ENCODE assay signal across 30 cellular contexts in the genomic region with DNA sequence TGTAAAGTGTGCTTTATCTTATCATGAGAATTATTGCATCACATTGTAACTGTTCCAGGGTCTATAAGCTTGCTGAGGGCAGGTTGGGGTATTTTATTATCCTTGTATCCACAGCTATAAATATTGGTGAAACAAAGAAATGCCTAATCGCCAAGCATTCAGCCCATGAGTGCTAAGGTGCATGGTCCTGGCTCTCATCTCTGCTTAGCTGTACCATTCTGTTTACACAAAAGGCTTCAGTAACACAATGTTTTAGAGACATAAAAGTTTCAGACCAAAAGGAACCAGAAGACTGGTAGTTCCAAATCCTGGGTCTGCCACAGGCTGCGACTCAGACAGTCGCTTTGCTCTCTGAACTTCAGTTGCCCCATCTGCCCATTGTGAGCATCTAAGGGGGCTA.
"Had no signal": no experiment of that assay in that cellular context is flagged by ENCODE, and none has a peak within 500 bp of the region (broad histone marks: within the 10 kb centered on the region; RNA-seq: fewer than 3 reads in every experiment).

No MANE protein-coding gene starts in this region.

- DNase-seq: activated CD4-positive, alpha-beta memory T cell treated with anti-CD3 and anti-CD28 coated beads, Interleukin-2, amount 10 ng/mL, durations not matched to agents 7 days and 5 days; activated CD4-positive, alpha-beta T cell treated with anti-CD3 and anti-CD28 coated beads for 1 hour; activated CD4-positive, alpha-beta T cell treated with anti-CD3 and anti-CD28 coated beads for 36 hours; activated CD4-positive, alpha-beta T cell treated with anti-CD3 and anti-CD28 coated beads for 48 hours; activated CD4-positive, alpha-beta T cell treated with anti-CD3 and anti-CD28 coated beads, Interleukin-2, amount 10 ng/mL, durations not matched to agents 7 days and 5 days; activated CD4-positive, alpha-beta T cell treated with anti-CD3 and anti-CD28 coated beads, Interleukin-2, amount 50 U/mL, for 48 hours; activated CD4-positive, CD25-positive, alpha-beta regulatory T cell; activated CD8-positive, alpha-beta memory T cell treated with anti-CD3 and anti-CD28 coated beads for 24 hours; activated CD8-positive, alpha-beta memory T cell treated with anti-CD3 and anti-CD28 coated beads, Interleukin-2, amount 10 ng/mL, durations not matched to agents 7 days and 5 days; activated CD8-positive, alpha-beta memory T cell treated with anti-CD3 and anti-CD28 coated beads, Interleukin-2, amount 50 U/mL, for 48 hours; activated CD8-positive, alpha-beta T cell treated with anti-CD3 and anti-CD28 coated beads, Interleukin-2, amount 10 ng/mL, durations not matched to agents 7 days and 5 days; activated effector memory CD4-positive, alpha-beta T cell treated with Interleukin-2 at 50 U/mL for 16 hours; activated gamma-delta T cell; activated naive CD4-positive, alpha-beta T cell treated with anti-CD3 and anti-CD28 coated beads, Interleukin-2, amount 10 ng/mL, durations not matched to agents 7 days and 5 days; activated naive CD4-positive, alpha-beta T cell treated with Interleukin-2 at 50 U/mL for 16 hours; activated naive CD8-positive, alpha-beta T cell treated with anti-CD3 and anti-CD28 coated beads, Interleukin-2, amount 10 ng/mL, durations not matched to agents 7 days and 5 days; activated naive CD8-positive, alpha-beta T cell treated with anti-CD3 and anti-CD28 coated beads, Interleukin-2, amount 50 U/mL, for 24 hours; activated T-cell treated with anti-CD3 and anti-CD28 coated beads, Interleukin-2, amount 50 U/mL, for 24 hours; activated T-cell treated with anti-CD3 and anti-CD28 coated beads, Interleukin-2, amount 50 U/mL, for 48 hours; amygdala; anterior cingulate cortex; central memory CD4-positive, alpha-beta T cell; T-helper 2 cell; T-helper 9 cell; WERI-Rb-1 had no signal

- H3K36me3 ChIP-seq: ascending aorta, WERI-Rb-1 had no signal

- H3K9me3 ChIP-seq: ascending aorta had no signal

- H3K27me3 ChIP-seq: ascending aorta had no signal

- FAIRE-seq: bronchial epithelial cell, TTC549 had no signal

- H3K4me1 ChIP-seq: ascending aorta had no signal

- H3K4me3 ChIP-seq: ascending aorta had no signal

- H3K27ac ChIP-seq: ascending aorta, WERI-Rb-1 had no signal

- ATAC-seq: activated CD4-positive, alpha-beta T cell treated with anti-CD3 and anti-CD28 coated beads for 36 hours; activated CD4-positive, CD25-positive, alpha-beta regulatory T cell treated with anti-CD3 and anti-CD28 coated beads, Interleukin-2, amount 50 U/mL, for 24 hours; activated CD8-positive, alpha-beta memory T cell treated with anti-CD3 and anti-CD28 coated beads, Interleukin-2, amount 10 ng/mL, durations not matched to agents 7 days and 5 days; activated CD8-positive, alpha-beta T cell treated with anti-CD3 and anti-CD28 coated beads, Interleukin-2, amount 10 ng/mL, durations not matched to agents 7 days and 5 days; activated naive CD8-positive, alpha-beta T cell treated with anti-CD3 and anti-CD28 coated beads, Interleukin-2, amount 50 U/mL, for 24 hours; WTC11 had no signal
